ENCODE assay signal across 7 cellular contexts in the genomic region with DNA sequence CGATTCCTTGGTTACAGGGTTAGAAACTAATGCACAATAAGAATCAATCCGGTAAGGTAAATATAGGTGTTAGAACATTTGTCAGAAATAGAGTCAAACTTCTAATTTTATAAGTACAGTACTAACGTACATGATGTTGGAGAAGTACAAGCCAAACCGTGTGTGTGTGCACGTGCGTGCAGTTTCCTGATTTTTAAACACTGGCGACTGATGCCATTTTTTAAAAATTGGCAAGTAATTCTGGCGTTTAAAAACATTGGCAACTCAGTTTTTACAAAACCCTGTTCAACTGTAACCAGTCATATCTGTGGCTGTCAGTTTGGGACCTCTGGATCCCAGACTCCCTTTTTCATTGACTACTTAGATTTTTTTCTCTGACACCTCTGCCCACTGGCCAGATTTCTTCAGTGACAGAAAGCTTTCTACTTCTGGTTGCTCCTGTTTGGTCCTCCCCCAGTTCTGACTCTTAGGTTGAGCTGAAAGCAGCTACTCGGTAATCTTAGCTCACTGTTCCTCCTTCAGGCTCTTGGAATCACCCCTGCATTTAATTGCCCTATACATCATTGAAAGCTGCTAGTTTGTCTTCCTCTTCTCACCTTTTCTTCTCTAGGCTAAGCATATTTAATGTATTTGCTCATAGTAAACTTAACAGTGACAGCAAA. TPM values are rescaled to one million over a fixed set of nuclear protein-coding genes. Genes with fewer than 3 reads are reported as not detected.
A peak's percentile ranks its signal among the peaks of the same experiment; 100 is the strongest.
DNase-seq lines count a peak whose midpoint lies in the region; ATAC-seq and TF ChIP-seq lines count a peak whose summit lies in the region.

No MANE protein-coding gene starts in this region.

- no peak for TF ChIP-seq POLR2A in sigmoid colon (IDR thresholded peaks at IDR 0.05)

- intact Hi-C loops in sigmoid colon (cut with DNase I): loop anchor here (5.0 kb wide), 2 partner anchors 46 to 86 kb away; no protein-coding TSS in a partner anchor

- H3K9me3 ChIP-seq in RWPE2 (ENCODE audit: severe bottlenecking) (no peaks in the 10 kb centered on the region), sigmoid colon (no peaks in the 10 kb centered on the region)

- TF ChIP-seq CTCF in RWPE2 (IDR thresholded peaks at IDR 0.05; ENCODE audit: poor library complexity, severe bottlenecking) (no peak), fibroblast of mammary gland (conservative IDR thresholded peaks at IDR 0.05; ENCODE audit: control insufficient read depth, insufficient read depth, low read depth, low read length) (no peak), sigmoid colon (IDR thresholded peaks at IDR 0.05) (no peak)

- no peaks in the 10 kb centered on the region for H3K27me3 ChIP-seq in H7 (ENCODE audit: control insufficient read depth, insufficient read depth, low read length)
- H3K27me3 ChIP-seq in RWPE2 (ENCODE audit: insufficient read depth, poor library complexity, severe bottlenecking): no peaks in the 10 kb centered on the region
- H3K27me3 ChIP-seq in sigmoid colon: no peaks in the 10 kb centered on the region

- TF ChIP-seq EP300 in sigmoid colon (IDR thresholded peaks at IDR 0.05): no peak

- WGBS in sigmoid colon, 2 donors: 1 to 3% methylated on average over 9 of the region's 9 CpGs

- H3K36me3 ChIP-seq in H7 (replicated peaks; ENCODE audit: control insufficient read depth, insufficient read depth, low read length) (no peaks in the 10 kb centered on the region), RWPE2 (ENCODE audit: low read depth) (peaks cover 38% of the 10 kb centered on the region), sigmoid colon (no peaks in the 10 kb centered on the region)

- peak overlapping the region; percentile 46 for H3K27ac ChIP-seq in RWPE2 (ENCODE audit: poor library complexity, severe bottlenecking)
- H3K27ac ChIP-seq in sigmoid colon: peak overlapping the region; percentile 74 to 87 (median 86)

- H3K4me3 ChIP-seq in H7 (ENCODE audit: insufficient read depth, low read depth, low read length): peak overlapping the region; percentile 97
- peak overlapping the region; percentile 69 for H3K4me3 ChIP-seq in RWPE2 (ENCODE audit: severe bottlenecking)
- H3K4me3 ChIP-seq in fibroblast of mammary gland (ENCODE audit: control insufficient read depth, low read depth, low read length): peak overlapping the region; percentile 100
- H3K4me3 ChIP-seq in sigmoid colon: peak overlapping the region; percentile 87 to 92 (median 88)

- DNase-seq in H7 (no peak), RWPE2 (ENCODE audit: low spot score) (no peak), fibroblast of mammary gland (ENCODE audit: low read depth) (peak; percentile 15), sigmoid colon (no peak), HPDE6-E6E7 (ENCODE audit: extremely low spot score) (no peak)
- no peak for DNase-seq in stimulated activated naive CD4-positive, alpha-beta T cell (lab: John Stamatoyannopoulos, UW)
- no peak for DNase-seq in activated effector memory CD4-positive, alpha-beta T cell treated with Interleukin-2 at 50 U/mL for 16 hours

- peaks cover 13% of the 10 kb centered on the region for H3K4me1 ChIP-seq in RWPE2 (ENCODE audit: insufficient read depth, poor library complexity, severe bottlenecking)
- peaks cover 0 to 30% (median 18%) of the 10 kb centered on the region in 4 donors for H3K4me1 ChIP-seq in sigmoid colon

- no peak for ATAC-seq in RWPE2 (ENCODE audit: low read depth)

RNA-seq across cellular contexts. Expression of a gene that starts 0.8 kb away (rescaled TPM):
- 21.7 and 35.2 TPM in 2 replicates for total RNA-seq in H7 (2014; rRNA removed; shearing (Covaris generic))
- 10 to 100 TPM; 34.8 to 62.9 (median 55.0) TPM for total RNA-seq in sigmoid colon
- 10 to 100 TPM; 12.5 to 18.1 (median 12.6) TPM for polyA plus RNA-seq in sigmoid colon
